In genomic region chr15:98647774-98648653, GRCh38 we compare ENCODE assay signal across 8 cellular contexts. TPM values are rescaled to one million over a fixed set of nuclear protein-coding genes. Genes with fewer than 3 reads are reported as not detected.
DNase-seq lines count a peak whose midpoint lies in the region; ATAC-seq, FAIRE-seq and TF ChIP-seq lines count a peak whose summit lies in the region.

Gene IGF1R (plus strand): TSS chr15:98648539. CDS start chr15:98649582, 1,043 bp downstream.

- FAIRE-seq in GM12891 (lab: Jason Lieb, UNC) = peak; percentile 89

- under 1% methylated on average over 27 of the region's 106 CpGs for WGBS in hepatocyte (ENCODE audit: low lambda C conversion rate, missing lambda C conversion rate)
- WGBS in aorta, 2 donors = 0% methylated on average over 57 to 106 of the region's 106 CpGs

- peaks cover 24% of the 10 kb centered on the region for H4K20me1 ChIP-seq in hepatocyte (ENCODE audit: insufficient read depth, poor library complexity, severe bottlenecking)

- H3K9me3 ChIP-seq in hepatocyte (ENCODE audit: low read depth) = no peaks in the 10 kb centered on the region
- H3K9me3 ChIP-seq in aorta (ENCODE audit: control insufficient read depth, low read length) = no peaks in the 10 kb centered on the region

- H3K79me2 ChIP-seq in hepatocyte = peaks cover 38% of the 10 kb centered on the region

- peak within 1 kb of the TSS; percentile 83 for H2AFZ ChIP-seq in hepatocyte

- H3K36me3 ChIP-seq in hepatocyte (replicated peaks; ENCODE audit: insufficient read depth, low read depth) (no peaks in the 10 kb centered on the region), aorta (ENCODE audit: control insufficient read depth in 1 of 2, insufficient read depth in 2 of 2, low read length in 1 of 2) (no peaks in the 10 kb centered on the region)

- no peak for TF ChIP-seq POLR2A in GM12891 (IDR thresholded peaks at IDR 0.05; ENCODE audit: low read depth, low read length)

- ATAC-seq in HG02798 (IDR thresholded peaks at IDR 0.05; ENCODE audit: poor library complexity, unreplicated experiment) (peak; percentile 82), aorta (ENCODE audit: low FRiP score) (peak; percentile 91)

- in situ Hi-C loops in astrocyte of the cerebellum (cut with HindIII; ENCODE audit: low sequenced_read_pairs) = no loop called here

- H3K4me3 ChIP-seq in astrocyte of the cerebellum (ENCODE audit: low read depth, low read length) = peak within 1 kb of the TSS; percentile 83
- H3K4me3 ChIP-seq in hepatocyte = peak within 1 kb of the TSS; percentile 83
- peak within 1 kb of the TSS; percentile 99 for H3K4me3 ChIP-seq in aorta (ENCODE audit: low read length in 2 of 2)

- H3K4me2 ChIP-seq in hepatocyte = peak within 1 kb of the TSS; percentile 88

- H3K27me3 ChIP-seq in hepatocyte (peaks cover 9% of the 10 kb centered on the region), aorta (ENCODE audit: control insufficient read depth in 1 of 2, insufficient read depth in 2 of 2, low read length in 1 of 2) (no peaks in the 10 kb centered on the region)

- intact Hi-C loops in aorta (cut with DNase I) = loop anchor here (1.0 to 10.0 kb wide), 7 partner anchors 63 to 429 kb away; no protein-coding TSS in a partner anchor

- H3K27ac ChIP-seq in hepatocyte (peak within 1 kb of the TSS; percentile 98), aorta (ENCODE audit: low read depth in 1 of 2, low read length in 2 of 2) (peak within 1 kb of the TSS; percentile 69 to 94)

- DNase-seq in GM12891 (ENCODE audit: insufficient read length, low spot score) (peak; percentile 75), NCI-H146 (lab: John Stamatoyannopoulos, UW) (peak; percentile 77), T-helper 22 cell (ENCODE audit: low read depth) (peak; percentile 50), astrocyte of the cerebellum (ENCODE audit: low read depth) (peak; percentile 64), hepatocyte (ENCODE audit: low spot score) (peak; percentile 95), retina (peak; percentile 94), aorta (peak; percentile 91 to 95)

- TF ChIP-seq CTCF in astrocyte of the cerebellum (IDR thresholded peaks at IDR 0.05; ENCODE audit: low read depth, low read length, missing control alignments) (peak; percentile 25), hepatocyte (IDR thresholded peaks at IDR 0.05; ENCODE audit: poor library complexity) (no peak)

- no peaks in the 10 kb centered on the region for H3K9me2 ChIP-seq in hepatocyte (replicated peaks; ENCODE audit: insufficient read depth)

- H3K4me1 ChIP-seq in hepatocyte (ENCODE audit: insufficient read depth) (peaks cover 11% of the 10 kb centered on the region), aorta (ENCODE audit: control insufficient read depth in 1 of 2, insufficient read depth in 2 of 2, low read length in 2 of 2) (no peaks in the 10 kb centered on the region)

TF ChIP-seq in GM12891, 5 proteins besides CTCF, POLR2A, EP300 and RAD21:
- no peak for TF ChIP-seq POU2F2 (IDR thresholded peaks at IDR 0.05; ENCODE audit: low read depth, low read length)
- TF ChIP-seq PAX5 (IDR thresholded peaks at IDR 0.05; ENCODE audit: insufficient read depth, low read length, severe bottlenecking) = peak; percentile 37

RNA-seq across cellular contexts. Expression of gene IGF1R, which starts in this region (rescaled TPM):
- polyA plus RNA-seq in GM12891 (2012; ENCODE audit: low read depth, missing spikeins) = 0.89 TPM
- total RNA-seq in hepatocyte (21.7 and 42.9 TPM in 2 replicates), aorta (100 to 1,000 TPM in 1 of 2 donors, 10 to 100 TPM in 1; 88.8 to 137 TPM)
- polyA plus RNA-seq in hepatocyte (10.8 and 14.4 TPM in 2 replicates), aorta (10 to 100 TPM in 1 of 2 donors, 1 to 10 TPM in 1; 7.5 to 12.7 TPM)

Comparison
In these comparisons a context has a peak if more than half of its experiments do, and no peak if none do; other contexts are left out.
1. Peak in every context shown above with its lines: DNase-seq, ATAC-seq, H3K4me3 ChIP-seq and H3K27ac ChIP-seq.